In genomic region chr5:174693697-174694400, GRCh38 we compare ENCODE assay signal across 17 cellular contexts. TPM values are rescaled to one million over a fixed set of nuclear protein-coding genes. Genes with fewer than 3 reads are reported as not detected.
A peak's percentile ranks its signal among the peaks of the same experiment; 100 is the strongest.
DNase-seq lines count a peak whose midpoint lies in the region; ATAC-seq, FAIRE-seq and TF ChIP-seq lines count a peak whose summit lies in the region.
"Had no signal": no experiment of that assay in that cellular context is flagged by ENCODE, and none has a peak within 500 bp of the region (broad histone marks: within the 10 kb centered on the region; RNA-seq: fewer than 3 reads in every experiment).

No MANE protein-coding gene starts in this region.

- peaks cover under 1% of the 10 kb centered on the region; the same call in 1 of the 2 replicates for H3K23me2 ChIP-seq in H1 (ENCODE audit: low read depth, low read length)

- no peak overlapping the region for H3K4ac ChIP-seq in H1 (replicated peaks; ENCODE audit: insufficient read length, low read depth, low read length)

- H3K79me2 ChIP-seq in H1 (ENCODE audit: control insufficient read depth in 1 of 2, insufficient read depth in 2 of 2, low read length in 2 of 2), result no peaks in the 10 kb centered on the region
- H3K79me2 ChIP-seq in neural progenitor cell (ENCODE audit: low read depth), result no peaks in the 10 kb centered on the region

- H3K27me3 ChIP-seq in H1 (replicated peaks in 1 of 4; ENCODE audit: control insufficient read depth in 3 of 4, extremely low read depth in 1 of 4, insufficient read depth in 3 of 4, low read length in 3 of 4), result peaks cover 2 to 38% (median 27%) of the 10 kb centered on the region in 4 experiments
- peaks cover 29% of the 10 kb centered on the region for H3K27me3 ChIP-seq in neural progenitor cell

- POLR2A ChIA-PET in H1 (lab: Charles Lee; ENCODE audit: partially characterized antibody), result no interaction called here

- H3K79me1 ChIP-seq in H1 (ENCODE audit: low read depth, low read length), result no peaks in the 10 kb centered on the region

- peak overlapping the region; percentile 91; the same call in 1 of the 2 replicates for H2BK12ac ChIP-seq in H1 (ENCODE audit: low read depth, low read length)

- ATAC-seq in GM19463 (IDR thresholded peaks at IDR 0.05; ENCODE audit: unreplicated experiment), result no peak
- ATAC-seq: activated CD8-positive, alpha-beta T cell treated with anti-CD3 and anti-CD28 coated beads, Interleukin-2, amount 10 ng/mL, durations not matched to agents 7 days and 5 days; GM12878 had no signal

- WGBS in H1 (ENCODE audit: extremely low coverage in 1 of 2, insufficient coverage in 1 of 2, insufficient read length in 1 of 2, insufficient replicate concordance in 2 of 2, low coverage in 1 of 2, low lambda C conversion rate in 2 of 2, missing lambda C conversion rate in 1 of 2), 2 experiments, result 61% methylated on average over 13 of the region's 13 CpGs; no CpG with 5 or more reads in 1 of the 2 experiments

- no peak for FAIRE-seq in H1 (lab: Jason Lieb, UNC)
- FAIRE-seq: GM12878, islet of Langerhans had no signal

- no peak overlapping the region for H3K9ac ChIP-seq in H1 (replicated peaks in 1 of 4; ENCODE audit: extremely low read depth in 1 of 4, low read depth in 3 of 4, low read length in 3 of 4)
- no peak overlapping the region for H3K9ac ChIP-seq in neural progenitor cell

- H2BK5ac ChIP-seq in H1 (ENCODE audit: low read depth, low read length), result no peak overlapping the region; the same call in 1 of the 2 replicates

- 0 out of 2 replicates have a peak overlapping the region, but pooled peaks have one; percentile 48 for H2BK20ac ChIP-seq in H1 (ENCODE audit: low read length)

- peak overlapping the region; percentile 5 for H4K91ac ChIP-seq in H1 (replicated peaks; ENCODE audit: insufficient read length, low read length)

- no peaks in the 10 kb centered on the region for H3K36me3 Mint-ChIP-seq in neural progenitor cell
- H3K36me3 Mint-ChIP-seq: CD8-positive, alpha-beta memory T cell had no signal

- H3F3A ChIP-seq in neural progenitor cell (ENCODE audit: low read depth), result peaks cover 37% of the 10 kb centered on the region

- H3K27ac ChIP-seq in H1 (ENCODE audit: low read depth, low read length), result no peak overlapping the region
- no peak overlapping the region for H3K27ac ChIP-seq in neural progenitor cell
- H3K27ac ChIP-seq: esophagus squamous epithelium had no signal

- peaks cover 39% of the 10 kb centered on the region for H3K27me3 Mint-ChIP-seq in neural progenitor cell (ENCODE audit: insufficient read depth, low read depth)

- no peak overlapping the region for H2BK15ac ChIP-seq in H1 (ENCODE audit: low read length)

- peaks cover 76% of the 10 kb centered on the region for H3K4me1 Mint-ChIP-seq in neural progenitor cell

- peak overlapping the region; percentile 3; the same call in 1 of the 2 replicates for H3K18ac ChIP-seq in H1 (ENCODE audit: extremely low read depth, low read length)

- H3K56ac ChIP-seq in H1 (replicated peaks; ENCODE audit: insufficient read length, low read depth, low read length), result no peak overlapping the region

- H3K4me3 ChIP-seq in H1 (ENCODE audit: extremely low read depth in 1 of 4, insufficient read depth in 2 of 4, low read depth in 3 of 4, low read length in 4 of 4), result peak overlapping the region in 1 of 4 experiments; percentile 53; a peak in 2 of 8 replicates
- peak overlapping the region; percentile 32 for H3K4me3 ChIP-seq in neural progenitor cell
- H3K4me3 ChIP-seq: esophagus squamous epithelium, GM12878 had no signal

- H2AFZ ChIP-seq in H1 (ENCODE audit: low read length), result no peak overlapping the region
- H2AFZ ChIP-seq in neural progenitor cell (replicated peaks), result no peak overlapping the region

- no peak for TF ChIP-seq POLR2A in H1 (IDR thresholded peaks at IDR 0.05; ENCODE audit: control extremely low read depth in 1 of 2, low read depth in 2 of 2, low read length in 2 of 2)

- H2BK120ac ChIP-seq in H1 (replicated peaks; ENCODE audit: low read depth, low read length), result no peak overlapping the region

- no peak overlapping the region for H3K14ac ChIP-seq in H1 (ENCODE audit: insufficient read length)

- H3K4me3 Mint-ChIP-seq in neural progenitor cell, result peak overlapping the region; percentile 11
- H3K4me3 Mint-ChIP-seq: activated CD8-positive, alpha-beta T cell treated with anti-CD3 and anti-CD28 coated beads, Interleukin-2, amount 10 ng/mL, durations not matched to agents 7 days and 5 days; activated T-helper 1 cell treated with anti-CD3 and anti-CD28 coated beads, Interleukin-12 subunit alpha, Interleukin-12 subunit beta, Interleukin-2, Interleukin-4 antibody, amounts not matched to agents 30 ng/mL and 10 ng/mL and 1 ng/mL, durations not matched to agents 14 hours and 24 hours and 36 hours; CD8-positive, alpha-beta memory T cell had no signal

- H3K27ac Mint-ChIP-seq in neural progenitor cell, result peak overlapping the region; percentile 75
- H3K27ac Mint-ChIP-seq: activated CD8-positive, alpha-beta T cell treated with anti-CD3 and anti-CD28 coated beads, Interleukin-2, amount 10 ng/mL, durations not matched to agents 7 days and 5 days; activated T-helper 1 cell treated with anti-CD3 and anti-CD28 coated beads, Interleukin-12 subunit alpha, Interleukin-12 subunit beta, Interleukin-2, Interleukin-4 antibody, amounts not matched to agents 30 ng/mL and 10 ng/mL and 1 ng/mL, durations not matched to agents 14 hours and 24 hours and 36 hours; CD8-positive, alpha-beta memory T cell had no signal

- no peak overlapping the region for H4K8ac ChIP-seq in H1 (ENCODE audit: extremely low read depth, insufficient read depth, low read length)

- H3K36me3 ChIP-seq in H1 (ENCODE audit: control insufficient read depth in 2 of 4, insufficient read depth in 4 of 4, low read length in 3 of 4) (no peaks in the 10 kb centered on the region), neural progenitor cell (no peaks in the 10 kb centered on the region)
- H3K36me3 ChIP-seq: esophagus squamous epithelium had no signal

- H3K4me1 ChIP-seq in H1 (replicated peaks in 1 of 4; ENCODE audit: control insufficient read depth in 3 of 4, insufficient read depth in 4 of 4, low read length in 3 of 4), result peaks cover 9 to 17% (median 14%) of the 10 kb centered on the region in 4 experiments
- H3K4me1 ChIP-seq in neural progenitor cell, result peaks cover 26% of the 10 kb centered on the region

- DNase-seq in COR-L47 (lab: John Stamatoyannopoulos, UW), result peak; percentile 26
- peak; percentile 68 for DNase-seq in HT-29 (ENCODE audit: low spot score)
- peak in 1 of 2 experiments; percentile 50 for DNase-seq in H1 (ENCODE audit: low read depth in 1 of 2, low spot score in 2 of 2)
- no peak for DNase-seq in neural progenitor cell (ENCODE audit: low spot score)
- no peak for DNase-seq in NCI-H2227 treated with DMSO at 0.1 percent for 48 hours (lab: John Stamatoyannopoulos, UW)
- DNase-seq in C1 segment of cervical spinal cord (lab: John Stamatoyannopoulos, UW), result no peak
- DNase-seq in NCI-H146 treated with DMSO at 0.1 percent for 48 hours (lab: John Stamatoyannopoulos, UW; ENCODE audit: unreplicated experiment), result no peak
- DNase-seq: activated CD8-positive, alpha-beta T cell treated with anti-CD3 and anti-CD28 coated beads, Interleukin-2, amount 10 ng/mL, durations not matched to agents 7 days and 5 days; CD8-positive, alpha-beta memory T cell; esophagus squamous epithelium; NCI-H2081 treated with DMSO at 0.1 percent for 48 hours; RPMI8226; stimulated activated CD4-positive, alpha-beta T cell treated with anti-CD3 and anti-CD28 coated beads, Interleukin-2, amount 100 ng/mL, for 48 hours had no signal

- no peak for TF ChIP-seq RAD21 in H1 (IDR thresholded peaks at IDR 0.05 in 1 of 2, conservative IDR thresholded peaks at IDR 0.05 in 1 of 2; ENCODE audit: low read depth in 2 of 2, low read length in 2 of 2)

- H4K20me1 ChIP-seq in H1 (replicated peaks in 1 of 2; ENCODE audit: control insufficient read depth in 1 of 2, insufficient read depth in 2 of 2, low read length in 2 of 2), result no peaks in the 10 kb centered on the region
- H4K20me1 ChIP-seq in neural progenitor cell (ENCODE audit: low read depth), result peaks cover 8% of the 10 kb centered on the region

- CTCF ChIA-PET in H1 (lab: Charles Lee; ENCODE audit: partially characterized antibody), result interaction anchor here (0.6 to 1.7 kb wide), 5 partner anchors 16 to 274 kb away, joined by 3 to 6 read pairs (median 3); no protein-coding TSS in a partner anchor

- TF ChIP-seq EP300 in H1 (IDR thresholded peaks at IDR 0.05; ENCODE audit: borderline replicate concordance in 1 of 2, low read depth in 2 of 2, low read length in 2 of 2), result no peak

- no peak overlapping the region for H4K5ac ChIP-seq in H1 (ENCODE audit: insufficient read length, low read depth, low read length)

- TF ChIP-seq CTCF in H1 (IDR thresholded peaks at IDR 0.05; ENCODE audit: control extremely low read depth in 1 of 3, insufficient read depth in 1 of 3, low read depth in 1 of 3, low read length in 3 of 3) (no peak), neural progenitor cell (IDR thresholded peaks at IDR 0.05) (no peak)

- no peak overlapping the region for H3K23ac ChIP-seq in H1 (ENCODE audit: insufficient read length)

- 0 out of 2 replicates have a peak overlapping the region, but pooled peaks have one; percentile 7 for H2AK5ac ChIP-seq in H1 (ENCODE audit: low read depth, low read length)

- no peaks in the 10 kb centered on the region for H3K9me3 Mint-ChIP-seq in neural progenitor cell
- H3K9me3 Mint-ChIP-seq: activated T-helper 1 cell treated with anti-CD3 and anti-CD28 coated beads, Interleukin-12 subunit alpha, Interleukin-12 subunit beta, Interleukin-2, Interleukin-4 antibody, amounts not matched to agents 30 ng/mL and 10 ng/mL and 1 ng/mL, durations not matched to agents 14 hours and 24 hours and 36 hours had no signal

- H3K4me2 ChIP-seq in H1 (ENCODE audit: insufficient read depth in 1 of 2, low read depth in 2 of 2, low read length in 2 of 2), result peak overlapping the region; percentile 2 to 73; a peak in 2 of 4 replicates
- H3K4me2 ChIP-seq in neural progenitor cell, result peak overlapping the region; percentile 75

- no peaks in the 10 kb centered on the region for H3K9me3 ChIP-seq in H1 (ENCODE audit: insufficient read depth in 2 of 2, low read depth in 1 of 2, low read length in 1 of 2)
- no peaks in the 10 kb centered on the region for H3K9me3 ChIP-seq in neural progenitor cell (ENCODE audit: low read depth)
- H3K9me3 ChIP-seq: esophagus squamous epithelium had no signal

TF ChIP-seq in H1, 55 proteins besides CTCF, POLR2A, EP300 and RAD21 (continues in another document):
- no peak for TF ChIP-seq SIX5 (IDR thresholded peaks at IDR 0.05; ENCODE audit: low read depth, low read length)

RNA-seq across cellular contexts. Expression of gene MSX2, which starts 30.5 kb away (rescaled TPM):
- 2.0 and 5.1 TPM in 2 replicates for total RNA-seq in HT-29 (2014; rRNA removed; shearing (Covaris generic))
- 0.38 and 0.47 TPM in 2 replicates for total RNA-seq in H1 (2021; fragmentation: NEBNext Ultra II Directional; extraction: Animal tissue kit (Norgen Biotek cat#: 25700))
- 0.24 and 0.30 TPM in 2 replicates for polyA plus RNA-seq in H1 (2011; rRNA removed)
- polyA plus RNA-seq in H1 (2011; cell fraction: cytosol; rRNA removed), result 0.30 TPM
- polyA plus RNA-seq in H1 (2011; cell fraction: nucleus; rRNA removed), result 0.86 TPM
- 0.20 to 0.70 TPM (median 0.50 TPM) in 4 replicates for polyA plus RNA-seq in H1 (2012, experiment 1 of 2)
- 0.46 TPM for polyA plus RNA-seq in H1 (2012, experiment 2 of 2)
- 0.43 TPM for polyA plus RNA-seq in H1 (2013, experiment 1 of 2)
- 0.42 TPM for polyA plus RNA-seq in H1 (2013, experiment 2 of 2)
- 0.29 and 0.73 TPM in 2 replicates for polyA minus RNA-seq in H1 (2011; rRNA and poly(A)+ RNA removed)
- polyA minus RNA-seq in H1 (2011; cell fraction: cytosol; rRNA and poly(A)+ RNA removed), result 2.0 TPM
- not detected for polyA minus RNA-seq in H1 (2011; cell fraction: nucleus; rRNA and poly(A)+ RNA removed)
- 0.30 and 0.93 TPM in 2 replicates for total RNA-seq in neural progenitor cell (ENCODE audit: low replicate concordance)
- total RNA-seq: activated CD8-positive, alpha-beta T cell treated with anti-CD3 and anti-CD28 coated beads, Interleukin-2, amount 10 ng/mL, durations not matched to agents 7 days and 5 days; activated T-helper 1 cell treated with anti-CD3 and anti-CD28 coated beads, Interleukin-12 subunit alpha, Interleukin-12 subunit beta, Interleukin-2, Interleukin-4 antibody, amounts not matched to agents 30 ng/mL and 10 ng/mL and 1 ng/mL, durations not matched to agents 14 hours and 24 hours and 36 hours; CD8-positive, alpha-beta memory T cell; GM12878 had no signal
- polyA plus RNA-seq: CD8-positive, alpha-beta memory T cell; GM12878 had no signal

Comparison
In these comparisons a context has a peak if more than half of its experiments do, and no peak if none do; other contexts are left out.
1. DNase-seq: peak in COR-L47 (single experiment) and HT-29 (single experiment); none in neural progenitor cell (single experiment), NCI-H2227 treated with DMSO at 0.1 percent for 48 hours (single experiment), C1 segment of cervical spinal cord (0 of 14) and NCI-H146 treated with DMSO at 0.1 percent for 48 hours (single experiment).